Comparison of ENCODE assay signal across 7 cellular contexts in the genomic region with DNA sequence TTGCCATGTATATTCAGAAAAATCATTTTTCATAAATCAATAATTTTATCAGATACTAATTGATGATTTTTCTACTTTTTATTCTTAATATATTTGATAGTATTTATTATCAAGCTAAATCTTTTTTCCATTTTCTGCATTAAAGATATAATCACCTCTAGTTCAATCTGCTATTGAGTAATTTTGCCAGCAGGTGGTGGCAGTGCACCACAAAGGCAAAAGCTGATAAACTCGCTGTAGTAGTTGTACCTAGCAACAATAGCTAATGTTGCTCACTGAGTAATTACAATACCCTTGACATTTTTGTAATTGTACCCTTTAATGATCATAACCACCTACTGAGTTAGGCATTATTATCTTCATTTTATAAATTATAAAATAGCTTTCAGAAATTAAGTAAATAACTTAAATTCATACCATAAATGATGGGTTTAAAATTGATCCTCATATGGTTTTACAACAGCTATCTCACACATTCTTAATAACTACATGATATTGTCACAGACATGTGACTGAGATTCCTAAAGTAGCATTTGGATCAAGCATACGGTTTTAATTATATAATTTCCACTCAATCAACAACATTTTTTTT. TPM values are rescaled to one million over a fixed set of nuclear protein-coding genes. Genes with fewer than 3 reads are reported as not detected.
A peak's percentile ranks its signal among the peaks of the same experiment; 100 is the strongest.
DNase-seq lines count a peak whose midpoint lies in the region; ATAC-seq, FAIRE-seq and TF ChIP-seq lines count a peak whose summit lies in the region.

No MANE protein-coding gene starts in this region.

- BruUV-seq in Panc1 (replicated peaks; lab: Mats Ljungman, UMichigan) = no TSS peak

- H3K36me3 ChIP-seq in Panc1 (ENCODE audit: control insufficient read depth, insufficient read depth, low read length) (peaks cover 27% of the 10 kb centered on the region), body of pancreas (replicated peaks in 1 of 2; ENCODE audit: insufficient read depth in 1 of 2, low read depth in 2 of 2) (no peaks in the 10 kb centered on the region), kidney (ENCODE audit: control insufficient read depth in 1 of 2, insufficient read depth in 2 of 2, low read length in 2 of 2) (peaks cover 0 to 6% of the 10 kb centered on the region in 2 donors)

- H3K27me3 ChIP-seq in Panc1 (ENCODE audit: control insufficient read depth, insufficient read depth, low read length) (no peaks in the 10 kb centered on the region), body of pancreas (no peaks in the 10 kb centered on the region)

- WGBS in body of pancreas, 2 donors = 6 to 7% methylated on average over 2 of the region's 2 CpGs

- H3K4me3 ChIP-seq in Panc1 (ENCODE audit: low read depth in 2 of 2, low read length in 2 of 2) = no peak overlapping the region
- H3K4me3 ChIP-seq in body of pancreas = no peak overlapping the region
- H3K4me3 ChIP-seq in kidney (ENCODE audit: low read length in 2 of 2) = no peak overlapping the region

- H3K9ac ChIP-seq in kidney (ENCODE audit: low read length in 2 of 2) = no peak overlapping the region

- peak; percentile 42; the same call in 1 of the 2 replicates for TF ChIP-seq CTCF in GM12874 (IDR thresholded peaks at IDR 0.05; ENCODE audit: insufficient read depth, low read depth, low read length)
- TF ChIP-seq CTCF in Panc1 (IDR thresholded peaks at IDR 0.05) = peak; percentile 79; the same call in 1 of the 2 replicates
- TF ChIP-seq CTCF in body of pancreas (IDR thresholded peaks at IDR 0.05) = peak; percentile 76 to 97 (median 91)
- peak; percentile 92 for TF ChIP-seq CTCF in kidney (IDR thresholded peaks at IDR 0.05; ENCODE audit: borderline replicate concordance, extremely low read depth, insufficient read depth)

- intact Hi-C loops in Panc1 (cut with micrococcal nuclease; ENCODE audit: unreplicated experiment) (loop anchor here (1.0 to 5.0 kb wide), 3 partner anchors 42 to 343 kb away; no protein-coding TSS in a partner anchor), body of pancreas (cut with DNase I) (loop anchor here (5.0 to 10.0 kb wide), 2 partner anchors 77 to 345 kb away; no protein-coding TSS in a partner anchor), kidney (cut with DNase I) (loop anchor here (10.0 kb wide), 2 partner anchors 75 to 1015 kb away; no protein-coding TSS in a partner anchor)

- in situ Hi-C loops in Panc1 (cut with HindIII; ENCODE audit: low pct_unique_long_range_greater_than_20kb, low sequenced_read_pairs) = no loop called here

- H3K9me3 ChIP-seq in Panc1 (ENCODE audit: control insufficient read depth, insufficient read depth, low read depth, low read length) (no peaks in the 10 kb centered on the region), body of pancreas (no peaks in the 10 kb centered on the region), kidney (ENCODE audit: control insufficient read depth in 1 of 2, low read length in 2 of 2) (no peaks in the 10 kb centered on the region)

- H3K4me1 ChIP-seq in Panc1 (ENCODE audit: control insufficient read depth, insufficient read depth, low read length) (peaks cover 58% of the 10 kb centered on the region), body of pancreas (no peaks in the 10 kb centered on the region), kidney (ENCODE audit: control insufficient read depth in 1 of 2, insufficient read depth in 1 of 2, low read depth in 1 of 2, low read length in 2 of 2) (no peaks in the 10 kb centered on the region)

- FAIRE-seq in kidney (lab: Jason Lieb, UNC) = peak; percentile 99

- DNase-seq in H4 (ENCODE audit: low spot score) = peak; percentile 61
- peak; percentile 49 for DNase-seq in KG1 (lab: John Stamatoyannopoulos, UW)
- peak; percentile 56 for DNase-seq in Panc1 (ENCODE audit: low read depth, low spot score)
- peak; percentile 61 to 74 (median 72) for DNase-seq in body of pancreas
- DNase-seq in kidney = no peak
- peak; percentile 28 to 32 for DNase-seq in stimulated activated CD4-positive, alpha-beta T cell treated with anti-CD3 and anti-CD28 coated beads, Interleukin-4, amount 100 ng/mL, for 48 hours (ENCODE audit: low read depth in 2 of 2)

- CTCF ChIA-PET in Panc1 (lab: Charles Lee) = interaction anchor here (0.5 to 3.6 kb wide), 14 partner anchors 30 to 1014 kb away, joined by 3 to 31 read pairs (median 4); partner anchors contain the start of gene TFPI

- H3K27ac ChIP-seq in Panc1 (ENCODE audit: low read length) = peak overlapping the region; percentile 97; the same call in 1 of the 2 replicates
- no peak overlapping the region for H3K27ac ChIP-seq in body of pancreas
- H3K27ac ChIP-seq in kidney (ENCODE audit: low read depth in 2 of 2, low read length in 2 of 2) = no peak overlapping the region

- TF ChIP-seq POLR2A in body of pancreas (IDR thresholded peaks at IDR 0.05) = no peak

- POLR2A ChIA-PET in Panc1 (lab: Charles Lee) = interaction anchor here (1.1 to 1.3 kb wide), 2 partner anchors 49 to 75 kb away, joined by 3 to 4 read pairs; no protein-coding TSS in a partner anchor

- peak; percentile 71 for ATAC-seq in Panc1
- peak; percentile 88 for ATAC-seq in body of pancreas

RNA-seq across cellular contexts. Expression of gene CALCRL, which starts 52.0 kb away (rescaled TPM):
- total RNA-seq in H4 (2014; rRNA removed; shearing (Covaris generic)) = 0.62 and 1.3 TPM in 2 replicates
- total RNA-seq in Panc1 (2021; ENCODE audit: unreplicated experiment) = 1.9 TPM
- 0.51 TPM for polyA plus RNA-seq in Panc1 (2012; ENCODE audit: insufficient read length)
- 10 to 100 TPM; 11.4 to 14.8 TPM for total RNA-seq in body of pancreas
- 75.9 TPM for total RNA-seq in kidney
- 7.9 TPM for polyA plus RNA-seq in kidney (ENCODE audit: insufficient read depth, low read depth, low replicate concordance)

RNA-seq across cellular contexts. Expression of gene TFPI, which starts 54.2 kb away (rescaled TPM):
- 61.7 and 90.7 TPM in 2 replicates for total RNA-seq in H4 (2014; rRNA removed; shearing (Covaris generic))
- total RNA-seq in Panc1 (2021; ENCODE audit: unreplicated experiment) = 129 TPM
- 51.3 TPM for polyA plus RNA-seq in Panc1 (2012; ENCODE audit: insufficient read length)
- total RNA-seq in body of pancreas = 10 to 100 TPM; 21.1 to 54.2 TPM
- 266 TPM for total RNA-seq in kidney
- polyA plus RNA-seq in kidney (ENCODE audit: insufficient read depth, low read depth, low replicate concordance) = 26.2 TPM

Comparison
In these comparisons a context has a peak if more than half of its experiments do, and no peak if none do; other contexts are left out.
1. CTCF ChIP-seq: peak in every context shown above with its lines; median percentile 92 in kidney; 91 in body of pancreas; 79 in Panc1; 42 in GM12874.